ENCODE assay signal across 1 cellular context in the genomic region with DNA sequence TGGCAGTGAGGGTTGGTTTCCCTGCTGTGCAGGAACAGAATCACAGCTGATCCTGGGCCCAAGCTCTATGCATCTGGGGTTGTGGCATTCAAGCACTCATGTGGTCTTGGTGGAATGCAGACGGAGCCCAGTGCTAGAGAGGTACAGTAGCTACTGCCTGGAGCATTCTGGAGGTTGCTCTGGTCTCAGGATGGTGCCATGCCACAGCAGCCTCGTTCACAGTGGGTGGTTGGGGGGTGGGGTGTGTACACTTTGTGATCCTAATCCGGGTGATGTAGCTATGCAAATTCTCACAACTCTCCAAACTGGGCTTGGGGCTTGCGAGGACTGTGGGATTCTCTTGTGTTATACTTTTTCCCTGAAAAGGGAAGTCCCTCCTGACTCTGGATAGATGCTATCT.
TF ChIP-seq lines count a peak whose summit lies in the region.

No MANE protein-coding gene starts in this region.

TF ChIP-seq in WTC11, 78 proteins besides CTCF, POLR2A, EP300 and RAD21 (continued from another document):
- TF ChIP-seq, protein P1, sequence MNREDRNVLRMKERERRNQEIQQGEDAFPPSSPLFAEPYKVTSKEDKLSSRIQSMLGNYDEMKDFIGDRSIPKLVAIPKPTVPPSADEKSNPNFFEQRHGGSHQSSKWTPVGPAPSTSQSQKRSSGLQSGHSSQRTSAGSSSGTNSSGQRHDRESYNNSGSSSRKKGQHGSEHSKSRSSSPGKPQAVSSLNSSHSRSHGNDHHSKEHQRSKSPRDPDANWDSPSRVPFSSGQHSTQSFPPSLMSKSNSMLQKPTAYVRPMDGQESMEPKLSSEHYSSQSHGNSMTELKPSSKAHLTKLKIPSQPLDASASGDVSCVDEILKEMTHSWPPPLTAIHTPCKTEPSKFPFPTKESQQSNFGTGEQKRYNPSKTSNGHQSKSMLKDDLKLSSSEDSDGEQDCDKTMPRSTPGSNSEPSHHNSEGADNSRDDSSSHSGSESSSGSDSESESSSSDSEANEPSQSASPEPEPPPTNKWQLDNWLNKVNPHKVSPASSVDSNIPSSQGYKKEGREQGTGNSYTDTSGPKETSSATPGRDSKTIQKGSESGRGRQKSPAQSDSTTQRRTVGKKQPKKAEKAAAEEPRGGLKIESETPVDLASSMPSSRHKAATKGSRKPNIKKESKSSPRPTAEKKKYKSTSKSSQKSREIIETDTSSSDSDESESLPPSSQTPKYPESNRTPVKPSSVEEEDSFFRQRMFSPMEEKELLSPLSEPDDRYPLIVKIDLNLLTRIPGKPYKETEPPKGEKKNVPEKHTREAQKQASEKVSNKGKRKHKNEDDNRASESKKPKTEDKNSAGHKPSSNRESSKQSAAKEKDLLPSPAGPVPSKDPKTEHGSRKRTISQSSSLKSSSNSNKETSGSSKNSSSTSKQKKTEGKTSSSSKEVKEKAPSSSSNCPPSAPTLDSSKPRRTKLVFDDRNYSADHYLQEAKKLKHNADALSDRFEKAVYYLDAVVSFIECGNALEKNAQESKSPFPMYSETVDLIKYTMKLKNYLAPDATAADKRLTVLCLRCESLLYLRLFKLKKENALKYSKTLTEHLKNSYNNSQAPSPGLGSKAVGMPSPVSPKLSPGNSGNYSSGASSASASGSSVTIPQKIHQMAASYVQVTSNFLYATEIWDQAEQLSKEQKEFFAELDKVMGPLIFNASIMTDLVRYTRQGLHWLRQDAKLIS (CRISPR knock-in tag; IDR thresholded peaks at IDR 0.05; ENCODE audit: borderline replicate concordance), result no peak
- 0 out of 2 replicates have a peak, but pooled peaks have one; percentile 53 for TF ChIP-seq ZBTB43 (CRISPR knock-in tag; IDR thresholded peaks at IDR 0.05)
- TF ChIP-seq, protein P2, sequence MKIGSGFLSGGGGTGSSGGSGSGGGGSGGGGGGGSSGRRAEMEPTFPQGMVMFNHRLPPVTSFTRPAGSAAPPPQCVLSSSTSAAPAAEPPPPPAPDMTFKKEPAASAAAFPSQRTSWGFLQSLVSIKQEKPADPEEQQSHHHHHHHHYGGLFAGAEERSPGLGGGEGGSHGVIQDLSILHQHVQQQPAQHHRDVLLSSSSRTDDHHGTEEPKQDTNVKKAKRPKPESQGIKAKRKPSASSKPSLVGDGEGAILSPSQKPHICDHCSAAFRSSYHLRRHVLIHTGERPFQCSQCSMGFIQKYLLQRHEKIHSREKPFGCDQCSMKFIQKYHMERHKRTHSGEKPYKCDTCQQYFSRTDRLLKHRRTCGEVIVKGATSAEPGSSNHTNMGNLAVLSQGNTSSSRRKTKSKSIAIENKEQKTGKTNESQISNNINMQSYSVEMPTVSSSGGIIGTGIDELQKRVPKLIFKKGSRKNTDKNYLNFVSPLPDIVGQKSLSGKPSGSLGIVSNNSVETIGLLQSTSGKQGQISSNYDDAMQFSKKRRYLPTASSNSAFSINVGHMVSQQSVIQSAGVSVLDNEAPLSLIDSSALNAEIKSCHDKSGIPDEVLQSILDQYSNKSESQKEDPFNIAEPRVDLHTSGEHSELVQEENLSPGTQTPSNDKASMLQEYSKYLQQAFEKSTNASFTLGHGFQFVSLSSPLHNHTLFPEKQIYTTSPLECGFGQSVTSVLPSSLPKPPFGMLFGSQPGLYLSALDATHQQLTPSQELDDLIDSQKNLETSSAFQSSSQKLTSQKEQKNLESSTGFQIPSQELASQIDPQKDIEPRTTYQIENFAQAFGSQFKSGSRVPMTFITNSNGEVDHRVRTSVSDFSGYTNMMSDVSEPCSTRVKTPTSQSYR (CRISPR knock-in tag; IDR thresholded peaks at IDR 0.05), result peak; percentile 76; the same call in 1 of the 2 replicates
- TF ChIP-seq ESRRA (CRISPR knock-in tag; IDR thresholded peaks at IDR 0.05; ENCODE audit: borderline replicate concordance), result no peak
- TF ChIP-seq NFATC4 (CRISPR knock-in tag; IDR thresholded peaks at IDR 0.05), result no peak
- TF ChIP-seq FOXK1 (CRISPR knock-in tag; IDR thresholded peaks at IDR 0.05), result peak; percentile 57; the same call in 1 of the 2 replicates
- TF ChIP-seq KAT7 (CRISPR knock-in tag; IDR thresholded peaks at IDR 0.05; ENCODE audit: borderline replicate concordance), result no peak
- TF ChIP-seq ZNF317 (CRISPR knock-in tag; IDR thresholded peaks at IDR 0.05; ENCODE audit: borderline replicate concordance, low read depth), result peak; percentile 63
- TF ChIP-seq ZNF263 (CRISPR knock-in tag; IDR thresholded peaks at IDR 0.05; ENCODE audit: low read depth), result no peak
- TF ChIP-seq TP53 (CRISPR knock-in tag; IDR thresholded peaks at IDR 0.05), result no peak
- TF ChIP-seq MYBL2 (CRISPR knock-in tag; IDR thresholded peaks at IDR 0.05), result no peak
- TF ChIP-seq SMAD4 (CRISPR knock-in tag; IDR thresholded peaks at IDR 0.05), result no peak
